In genomic region chr16:30741461-30741914, GRCh38 we compare ENCODE assay signal across 9 cellular contexts. TPM values are rescaled to one million over a fixed set of nuclear protein-coding genes. Genes with fewer than 3 reads are reported as not detected.
A peak's percentile ranks its signal among the peaks of the same experiment; 100 is the strongest.
DNase-seq lines count a peak whose midpoint lies in the region; ATAC-seq, FAIRE-seq and TF ChIP-seq lines count a peak whose summit lies in the region.
"Had no signal": no experiment of that assay in that cellular context is flagged by ENCODE, and none has a peak within 500 bp of the region (broad histone marks: within the 10 kb centered on the region; RNA-seq: fewer than 3 reads in every experiment).

No MANE protein-coding gene starts in this region.

- no peak overlapping the region for H3K9ac ChIP-seq in GM12878 (ENCODE audit: control insufficient read depth, insufficient read depth, low read length)

- TF ChIP-seq POLR2A in GM12878 (IDR thresholded peaks at IDR 0.05; ENCODE audit: low read depth, low read length): peak; percentile 42

- no peaks in the 10 kb centered on the region for H3K9me3 Mint-ChIP-seq in activated naive CD4-positive, alpha-beta T cell treated with anti-CD3 and anti-CD28 coated beads, Interleukin-2, amount 50 U/mL, for 72 hours

- POLR2A ChIA-PET in GM12878 (lab: Charles Lee): no interaction called here

- H3K9me3 ChIP-seq in GM12878 (replicated peaks; ENCODE audit: control insufficient read depth, insufficient read depth, low read length): no peaks in the 10 kb centered on the region

- CTCF ChIA-PET in GM12878 (lab: Yijun Ruan, JAX): no interaction called here

- no peak overlapping the region for H3K4me3 ChIP-seq in GM12878
- H3K4me3 ChIP-seq in urinary bladder (ENCODE audit: low read depth, low read length): no peak overlapping the region

- SMC1A ChIA-PET in GM12878 (lab: Charles Lee; ENCODE audit: uncharacterized antibody, unreplicated experiment): no interaction called here

- peaks cover 16 to 18% of the 10 kb centered on the region in 2 donors for H3K36me3 Mint-ChIP-seq in activated naive CD4-positive, alpha-beta T cell treated with anti-CD3 and anti-CD28 coated beads, Interleukin-2, amount 50 U/mL, for 72 hours

- H3K27ac ChIP-seq in GM12878 (ENCODE audit: control insufficient read depth, insufficient read depth) (no peak overlapping the region), urinary bladder (ENCODE audit: low read depth) (peak overlapping the region; percentile 66)

- no TSS peak for BruUV-seq in GM12878 (replicated peaks; lab: Mats Ljungman, UMichigan)

- H4K20me1 ChIP-seq in GM12878 (ENCODE audit: control insufficient read depth, insufficient read depth): no peaks in the 10 kb centered on the region

- H2AFZ ChIP-seq in GM12878 (ENCODE audit: control insufficient read depth, low read depth, low read length): no peak overlapping the region

- no peak for FAIRE-seq in GM12878 (lab: Jason Lieb, UNC)

- RAD21 ChIA-PET in GM12878 (lab: Charles Lee; ENCODE audit: unreplicated experiment): no interaction called here

- in situ Hi-C loops in GM12878 (cut with MboI): no loop called here

- no peaks in the 10 kb centered on the region for H3K4me1 ChIP-seq in GM12878 (ENCODE audit: control insufficient read depth, insufficient read depth, low read length)
- H3K4me1 ChIP-seq in urinary bladder (ENCODE audit: insufficient read depth): no peaks in the 10 kb centered on the region

- intact Hi-C loops in GM12878 (cut with micrococcal nuclease; ENCODE audit: unreplicated experiment): no loop called here

- no peak for ATAC-seq in activated naive CD4-positive, alpha-beta T cell treated with anti-CD3 and anti-CD28 coated beads, Interleukin-2, amount 50 U/mL, for 72 hours
- ATAC-seq in GM12878: no peak

- no peak for DNase-seq in activated naive CD4-positive, alpha-beta T cell treated with anti-CD3 and anti-CD28 coated beads, Interleukin-2, amount 50 U/mL, for 72 hours (ENCODE audit: low spot score in 2 of 2)
- no peak for DNase-seq in activated naive CD4-positive, alpha-beta T cell treated with anti-CD3 and anti-CD28 coated beads, Interleukin-2, amount 50 U/mL, for 16 hours
- DNase-seq in GM12878 (ENCODE audit: low read depth, low spot score) (no peak), left kidney (ENCODE audit: low read depth, low spot score) (peak; percentile 16), NCI-H1092 treated with DMSO at 0.1 percent for 48 hours (lab: John Stamatoyannopoulos, UW) (no peak)
- no peak for DNase-seq in activated CD4-positive, alpha-beta T cell treated with anti-CD3 and anti-CD28 coated beads, Interleukin-2, amount 50 U/mL, for 1 hour
- no peak for DNase-seq in stimulated activated naive CD4-positive, alpha-beta T cell (lab: John Stamatoyannopoulos, UW)
- DNase-seq: OCI-M1 had no signal

- no peak overlapping the region for H3K4me2 ChIP-seq in GM12878 (ENCODE audit: control insufficient read depth, insufficient read depth)

- no peak for TF ChIP-seq EP300 in GM12878 (IDR thresholded peaks at IDR 0.05; ENCODE audit: borderline replicate concordance in 1 of 2, control insufficient read depth in 1 of 2, low read depth in 2 of 2, low read length in 2 of 2)

- H3K36me3 ChIP-seq in GM12878 (ENCODE audit: control insufficient read depth in 2 of 2, insufficient read depth in 2 of 2, low read length in 1 of 2): peaks cover 16 to 19% of the 10 kb centered on the region in 2 experiments; a peak in 3 of 4 replicates
- peaks cover 6% of the 10 kb centered on the region for H3K36me3 ChIP-seq in urinary bladder (ENCODE audit: insufficient read depth)

- no peaks in the 10 kb centered on the region for H3K79me2 ChIP-seq in GM12878 (ENCODE audit: control insufficient read depth, insufficient read depth, low read length)

- 100% methylated on average over 6 of the region's 6 CpGs for WGBS in GM12878 (ENCODE audit: insufficient coverage, insufficient replicate concordance, low lambda C conversion rate, missing lambda C conversion rate)
- 81% methylated on average over 6 of the region's 6 CpGs for WGBS in urinary bladder

- no peak for TF ChIP-seq CTCF in GM12878 (IDR thresholded peaks at IDR 0.05 in 2 of 3, conservative IDR thresholded peaks at IDR 0.05 in 1 of 3; ENCODE audit: control insufficient read depth in 2 of 3, extremely low read depth in 1 of 3, insufficient read depth in 1 of 3, low read depth in 3 of 3, low read length in 3 of 3)

- no peaks in the 10 kb centered on the region for H3K27me3 ChIP-seq in GM12878 (replicated peaks in 1 of 2; ENCODE audit: control insufficient read depth in 2 of 2, insufficient read depth in 2 of 2, low read length in 1 of 2)

- H3K27ac Mint-ChIP-seq in activated naive CD4-positive, alpha-beta T cell treated with anti-CD3 and anti-CD28 coated beads, Interleukin-2, amount 50 U/mL, for 72 hours: peak overlapping the region; percentile 39 to 47

- no peak for TF ChIP-seq RAD21 in GM12878 (IDR thresholded peaks at IDR 0.05; ENCODE audit: insufficient read depth, low read depth, low read length)

RNA-seq across cellular contexts. Expression of gene PHKG2, which starts 6.7 kb away (rescaled TPM):
- 10 to 100 TPM; 32.9 to 61.9 TPM for total RNA-seq in activated naive CD4-positive, alpha-beta T cell treated with anti-CD3 and anti-CD28 coated beads, Interleukin-2, amount 50 U/mL, for 72 hours
- 38.4 and 43.6 TPM in 2 replicates for total RNA-seq in GM12878 (2013; cell fraction: nucleolus; rRNA removed)
- total RNA-seq in GM12878 (2014; rRNA removed) (41.8 and 43.9 TPM in 2 replicates), GM12878 (2014; rRNA removed; fragmentation: Illumina TruSeq; extraction: Trizol) (18.3 and 19.7 TPM in 2 replicates), GM12878 (2021) (35.8 and 38.0 TPM in 2 replicates), urinary bladder (9.1 TPM)
- 16.3 TPM for polyA plus RNA-seq in GM12878 (2011; ENCODE audit: low read depth)
- polyA plus RNA-seq in GM12878 (2011; rRNA removed) (26.6 and 36.1 TPM in 2 replicates), GM12878 (2014; fragmentation: Illumina TruSeq; extraction: Trizol) (26.0 and 36.4 TPM in 2 replicates), GM12878 (2014; fragmentation: Nextera tagmentation; extraction: Ambion mirVana) (1 to 10 TPM; 5.2 to 8.8 TPM), GM12878 (2014; rRNA removed) (47.4 and 54.2 TPM in 2 replicates), GM12878 (2016; fragmentation: Nextera tagmentation; extraction: Ambion mirVana) (10 to 100 TPM; 47.3 to 50.1 TPM), urinary bladder (28.9 TPM)
- 42.5 and 54.9 TPM in 2 replicates for polyA plus RNA-seq in GM12878 (2011; cell fraction: cytosol; rRNA removed)
- 131 and 156 TPM in 2 replicates for polyA plus RNA-seq in GM12878 (2011; cell fraction: nucleus; rRNA removed)
- 26.0 and 30.1 TPM in 2 replicates for polyA plus RNA-seq in GM12878 (2012)
- polyA minus RNA-seq in GM12878 (2011; rRNA and poly(A)+ RNA removed): 25.9 and 39.8 TPM in 2 replicates
- polyA minus RNA-seq in GM12878 (2011; cell fraction: cytosol; rRNA and poly(A)+ RNA removed): 12.4 and 13.7 TPM in 2 replicates
- 22.2 and 47.6 TPM in 2 replicates for polyA minus RNA-seq in GM12878 (2011; cell fraction: nucleus; rRNA and poly(A)+ RNA removed)

RNA-seq across cellular contexts. Expression of gene CFAP119, which starts 20.4 kb away (rescaled TPM):
- 1 to 10 TPM; 2.6 to 3.6 TPM for total RNA-seq in activated naive CD4-positive, alpha-beta T cell treated with anti-CD3 and anti-CD28 coated beads, Interleukin-2, amount 50 U/mL, for 72 hours
- 3.5 and 5.5 TPM in 2 replicates for total RNA-seq in GM12878 (2013; cell fraction: nucleolus; rRNA removed)
- total RNA-seq in GM12878 (2014; rRNA removed) (4.3 and 6.2 TPM in 2 replicates), GM12878 (2014; rRNA removed; fragmentation: Illumina TruSeq; extraction: Trizol) (2.2 and 4.2 TPM in 2 replicates), GM12878 (2021) (5.8 and 7.3 TPM in 2 replicates), urinary bladder (1.3 TPM)
- 3.2 TPM for polyA plus RNA-seq in GM12878 (2011; ENCODE audit: low read depth)
- polyA plus RNA-seq in GM12878 (2011; rRNA removed) (3.4 and 3.6 TPM in 2 replicates), GM12878 (2014; fragmentation: Illumina TruSeq; extraction: Trizol) (0.52 and 4.2 TPM in 2 replicates), GM12878 (2014; fragmentation: Nextera tagmentation; extraction: Ambion mirVana) (1 to 10 TPM; 3.2 to 3.9 TPM), GM12878 (2014; rRNA removed) (9.4 and 12.9 TPM in 2 replicates), GM12878 (2016; fragmentation: Nextera tagmentation; extraction: Ambion mirVana) (1 to 10 TPM; 6.7 to 8.7 TPM), urinary bladder (3.1 TPM)
- 4.8 and 7.6 TPM in 2 replicates for polyA plus RNA-seq in GM12878 (2011; cell fraction: cytosol; rRNA removed)
- polyA plus RNA-seq in GM12878 (2011; cell fraction: nucleus; rRNA removed): 29.5 and 32.9 TPM in 2 replicates
- polyA plus RNA-seq in GM12878 (2012): 3.7 and 5.4 TPM in 2 replicates
- 1.1 and 1.6 TPM in 2 replicates for polyA minus RNA-seq in GM12878 (2011; rRNA and poly(A)+ RNA removed)
- 1.5 and 3.6 TPM in 2 replicates for polyA minus RNA-seq in GM12878 (2011; cell fraction: cytosol; rRNA and poly(A)+ RNA removed)
- 3.9 and 5.3 TPM in 2 replicates for polyA minus RNA-seq in GM12878 (2011; cell fraction: nucleus; rRNA and poly(A)+ RNA removed)

RNA-seq across cellular contexts. Expression of gene RNF40, which starts 20.6 kb away (rescaled TPM):
- total RNA-seq in activated naive CD4-positive, alpha-beta T cell treated with anti-CD3 and anti-CD28 coated beads, Interleukin-2, amount 50 U/mL, for 72 hours: 10 to 100 TPM; 68.9 to 74.4 TPM
- 82.9 and 87.4 TPM in 2 replicates for total RNA-seq in GM12878 (2013; cell fraction: nucleolus; rRNA removed)
- total RNA-seq in GM12878 (2014; rRNA removed) (59.0 and 61.7 TPM in 2 replicates), GM12878 (2014; rRNA removed; fragmentation: Illumina TruSeq; extraction: Trizol) (32.7 and 40.7 TPM in 2 replicates), GM12878 (2021) (76.8 and 84.7 TPM in 2 replicates), urinary bladder (47.3 TPM)
- 21.7 TPM for polyA plus RNA-seq in GM12878 (2011; ENCODE audit: low read depth)
- polyA plus RNA-seq in GM12878 (2011; rRNA removed) (38.0 and 64.5 TPM in 2 replicates), GM12878 (2014; fragmentation: Illumina TruSeq; extraction: Trizol) (55.1 and 57.7 TPM in 2 replicates), GM12878 (2014; fragmentation: Nextera tagmentation; extraction: Ambion mirVana) (1 to 10 TPM; 3.7 to 8.0 TPM), GM12878 (2014; rRNA removed) (43.2 and 55.6 TPM in 2 replicates), GM12878 (2016; fragmentation: Nextera tagmentation; extraction: Ambion mirVana) (10 to 100 TPM; 93.2 to 97.6 TPM), urinary bladder (57.6 TPM)
- 46.3 and 55.2 TPM in 2 replicates for polyA plus RNA-seq in GM12878 (2011; cell fraction: cytosol; rRNA removed)
- 89.1 and 96.4 TPM in 2 replicates for polyA plus RNA-seq in GM12878 (2011; cell fraction: nucleus; rRNA removed)
- 38.1 and 38.2 TPM in 2 replicates for polyA plus RNA-seq in GM12878 (2012)
- 61.7 and 73.7 TPM in 2 replicates for polyA minus RNA-seq in GM12878 (2011; rRNA and poly(A)+ RNA removed)
- polyA minus RNA-seq in GM12878 (2011; cell fraction: cytosol; rRNA and poly(A)+ RNA removed): 24.1 and 31.3 TPM in 2 replicates
- 30.2 and 46.3 TPM in 2 replicates for polyA minus RNA-seq in GM12878 (2011; cell fraction: nucleus; rRNA and poly(A)+ RNA removed)

RNA-seq across cellular contexts. Expression of gene SRCAP, which starts 42.5 kb away (rescaled TPM):
- 10 to 100 TPM; 61.6 to 76.8 TPM for total RNA-seq in activated naive CD4-positive, alpha-beta T cell treated with anti-CD3 and anti-CD28 coated beads, Interleukin-2, amount 50 U/mL, for 72 hours
- 32.7 and 35.5 TPM in 2 replicates for total RNA-seq in GM12878 (2013; cell fraction: nucleolus; rRNA removed)
- total RNA-seq in GM12878 (2014; rRNA removed) (12.0 and 12.8 TPM in 2 replicates), GM12878 (2014; rRNA removed; fragmentation: Illumina TruSeq; extraction: Trizol) (3.3 and 4.0 TPM in 2 replicates), GM12878 (2021) (48.1 and 58.4 TPM in 2 replicates), urinary bladder (15.0 TPM)
- polyA plus RNA-seq in GM12878 (2011; ENCODE audit: low read depth): 6.8 TPM
- polyA plus RNA-seq in GM12878 (2011; rRNA removed) (1.7 and 2.6 TPM in 2 replicates), GM12878 (2014; fragmentation: Illumina TruSeq; extraction: Trizol) (7.1 and 11.2 TPM in 2 replicates), GM12878 (2014; fragmentation: Nextera tagmentation; extraction: Ambion mirVana) (under 1 TPM; 0.24 to 0.31 TPM), GM12878 (2014; rRNA removed) (12.5 and 22.3 TPM in 2 replicates), GM12878 (2016; fragmentation: Nextera tagmentation; extraction: Ambion mirVana) (10 to 100 TPM; 35.7 to 45.8 TPM), urinary bladder (20.3 TPM)
- 2.0 and 2.9 TPM in 2 replicates for polyA plus RNA-seq in GM12878 (2011; cell fraction: cytosol; rRNA removed)
- polyA plus RNA-seq in GM12878 (2011; cell fraction: nucleus; rRNA removed): 20.1 and 27.5 TPM in 2 replicates
- polyA plus RNA-seq in GM12878 (2012): 12.1 and 17.7 TPM in 2 replicates
- 10.6 TPM in 2 replicates for polyA minus RNA-seq in GM12878 (2011; rRNA and poly(A)+ RNA removed)
- polyA minus RNA-seq in GM12878 (2011; cell fraction: cytosol; rRNA and poly(A)+ RNA removed): 14.4 and 16.1 TPM in 2 replicates
- 12.8 and 23.9 TPM in 2 replicates for polyA minus RNA-seq in GM12878 (2011; cell fraction: nucleus; rRNA and poly(A)+ RNA removed)

RNA-seq across cellular contexts. Expression of gene ZNF629, which starts 45.5 kb away (rescaled TPM):
- 1 to 10 TPM in 1 of 2 donors, under 1 TPM in 1; 0.16 to 3.6 TPM for total RNA-seq in activated naive CD4-positive, alpha-beta T cell treated with anti-CD3 and anti-CD28 coated beads, Interleukin-2, amount 50 U/mL, for 72 hours
- 3.1 and 3.5 TPM in 2 replicates for total RNA-seq in GM12878 (2013; cell fraction: nucleolus; rRNA removed)
- total RNA-seq in GM12878 (2014; rRNA removed) (0.51 and 0.54 TPM in 2 replicates), GM12878 (2014; rRNA removed; fragmentation: Illumina TruSeq; extraction: Trizol) (0.28 and 0.45 TPM in 2 replicates), GM12878 (2021) (0.69 and 0.77 TPM in 2 replicates), urinary bladder (7.2 TPM)
- 1.2 TPM for polyA plus RNA-seq in GM12878 (2011; ENCODE audit: low read depth)
- polyA plus RNA-seq in GM12878 (2011; rRNA removed) (0.06 and 0.12 TPM in 2 replicates), GM12878 (2014; fragmentation: Illumina TruSeq; extraction: Trizol) (0.48 and 0.59 TPM in 2 replicates), GM12878 (2014; fragmentation: Nextera tagmentation; extraction: Ambion mirVana) (under 1 TPM; 0.02 to 0.07 TPM), GM12878 (2014; rRNA removed) (0.35 and 0.38 TPM in 2 replicates), GM12878 (2016; fragmentation: Nextera tagmentation; extraction: Ambion mirVana) (under 1 TPM; 0.32 to 0.62 TPM), urinary bladder (11.2 TPM)
- 0.12 and 0.13 TPM in 2 replicates for polyA plus RNA-seq in GM12878 (2011; cell fraction: cytosol; rRNA removed)
- polyA plus RNA-seq in GM12878 (2011; cell fraction: nucleus; rRNA removed): 0.43 and 0.50 TPM in 2 replicates
- 2.2 and 2.5 TPM in 2 replicates for polyA plus RNA-seq in GM12878 (2012)
- polyA minus RNA-seq in GM12878 (2011; rRNA and poly(A)+ RNA removed): 0.15 TPM in 2 replicates
- 0.21 TPM in 1 of 2 replicates, not detected in the other for polyA minus RNA-seq in GM12878 (2011; cell fraction: cytosol; rRNA and poly(A)+ RNA removed)
- polyA minus RNA-seq in GM12878 (2011; cell fraction: nucleus; rRNA and poly(A)+ RNA removed): 0.29 and 0.36 TPM in 2 replicates
